ENCODE assay signal across 29 cellular contexts in genomic region chr7:50598455-50599343, GRCh38. TPM values are rescaled to one million over a fixed set of nuclear protein-coding genes. Genes with fewer than 3 reads are reported as not detected.
DNase-seq lines count a peak whose midpoint lies in the region; ATAC-seq, FAIRE-seq and TF ChIP-seq lines count a peak whose summit lies in the region.
"Had no signal": no experiment of that assay in that cellular context is flagged by ENCODE, and none has a peak within 500 bp of the region (broad histone marks: within the 10 kb centered on the region; RNA-seq: fewer than 3 reads in every experiment).

No MANE protein-coding gene starts in this region.

- WGBS in K562 (ENCODE audit: insufficient coverage, low coverage, missing lambda C conversion rate): 92% methylated on average over 15 of the region's 18 CpGs

- H3K79me2 ChIP-seq in K562 (ENCODE audit: control insufficient read depth, insufficient read depth, low read length): no peaks in the 10 kb centered on the region
- H3K79me2 ChIP-seq: parathyroid adenoma had no signal

- POLR2A ChIA-PET in K562 (lab: Yijun Ruan, JAX): interaction anchor here (0.7 to 1.2 kb wide), 3 partner anchors 9 to 17 kb away, joined by 3 read pairs; no protein-coding TSS in a partner anchor

- no peak overlapping the region for H3K9ac ChIP-seq in K562 (ENCODE audit: insufficient read depth in 1 of 2, low read depth in 2 of 2, low read length in 2 of 2)
- H3K9ac ChIP-seq: BLaER1, parathyroid adenoma had no signal

- BruUV-seq in K562 (replicated peaks; lab: Mats Ljungman, UMichigan): no TSS peak

- no peak for TF ChIP-seq CTCF in K562 (IDR thresholded peaks at IDR 0.05 in 2 of 3, conservative IDR thresholded peaks at IDR 0.05 in 1 of 3; ENCODE audit: insufficient read depth in 2 of 3, low read depth in 1 of 3, low read length in 3 of 3)
- TF ChIP-seq CTCF in neutrophil (IDR thresholded peaks at IDR 0.05): no peak
- no peak for TF ChIP-seq CTCF in breast epithelium (IDR thresholded peaks at IDR 0.05)

- H3K27ac ChIP-seq in K562 (ENCODE audit: extremely low read depth, low read depth, low read length) (no peak overlapping the region), neutrophil (peak overlapping the region; percentile 28), breast epithelium (no peak overlapping the region)
- H3K27ac ChIP-seq: BLaER1, heart left ventricle, parathyroid adenoma, right atrium auricular region, tibial artery had no signal

- CTCF ChIA-PET in K562 (lab: Yijun Ruan, JAX; ENCODE audit: low intra/inter-chr PET ratio): no interaction called here

- no peak for TF ChIP-seq EP300 in K562 (IDR thresholded peaks at IDR 0.05; ENCODE audit: low read length)

- H3K4me1 ChIP-seq in K562 (replicated peaks in 1 of 2; ENCODE audit: control insufficient read depth in 2 of 2, insufficient read depth in 2 of 2, low read length in 2 of 2): no peaks in the 10 kb centered on the region
- H3K4me1 ChIP-seq in neutrophil (ENCODE audit: control insufficient read depth in 1 of 2, insufficient read depth in 1 of 2, low read depth in 1 of 2, low read length in 1 of 2): peaks cover 3% of the 10 kb centered on the region in 2 experiments
- H3K4me1 ChIP-seq in breast epithelium: no peaks in the 10 kb centered on the region
- H3K4me1 ChIP-seq: BLaER1, Caco-2, heart left ventricle, parathyroid adenoma, right atrium auricular region, tibial artery had no signal

- H3K9me3 ChIP-seq in K562 (replicated peaks; ENCODE audit: control insufficient read depth, insufficient read depth, low read depth, low read length) (no peaks in the 10 kb centered on the region), neutrophil (no peaks in the 10 kb centered on the region), breast epithelium (no peaks in the 10 kb centered on the region)
- H3K9me3 ChIP-seq: BLaER1, Caco-2, heart left ventricle, right atrium auricular region, tibial artery had no signal

- in situ Hi-C loops in K562 (cut with MboI): no loop called here

- H3K27me3 ChIP-seq in K562 (ENCODE audit: control insufficient read depth in 2 of 2, insufficient read depth in 2 of 2, low read length in 2 of 2): no peaks in the 10 kb centered on the region
- H3K27me3 ChIP-seq in neutrophil: no peaks in the 10 kb centered on the region
- H3K27me3 ChIP-seq in breast epithelium: no peaks in the 10 kb centered on the region
- H3K27me3 ChIP-seq: BLaER1, heart left ventricle, right atrium auricular region, tibial artery had no signal

- no peak overlapping the region for H3K4me3 ChIP-seq in K562
- no peak overlapping the region for H3K4me3 ChIP-seq in neutrophil (ENCODE audit: low read depth in 1 of 2, low read length in 1 of 2)
- no peak overlapping the region for H3K4me3 ChIP-seq in breast epithelium
- H3K4me3 ChIP-seq: BLaER1, heart left ventricle, right atrium auricular region, tibial artery had no signal

- intact Hi-C loops in K562 (cut with micrococcal nuclease) (no loop called here), breast epithelium (cut with DNase I; ENCODE audit: low total_unique reads) (no loop called here)

- no peak for FAIRE-seq in K562 (lab: Jason Lieb, UNC)
- FAIRE-seq: H54, kidney had no signal

- H3K9me1 ChIP-seq in K562 (ENCODE audit: control insufficient read depth, insufficient read depth, low read length): no peaks in the 10 kb centered on the region

- H3K36me3 ChIP-seq in K562 (ENCODE audit: control insufficient read depth, insufficient read depth, low read length) (peaks cover 61% of the 10 kb centered on the region), neutrophil (peaks cover 56% of the 10 kb centered on the region), breast epithelium (no peaks in the 10 kb centered on the region)

- no peaks in the 10 kb centered on the region; the same call in 1 of the 2 replicates for H4K20me1 ChIP-seq in K562 (replicated peaks; ENCODE audit: control insufficient read depth, insufficient read depth, low read length)
- H4K20me1 ChIP-seq: BLaER1 had no signal

- peak; percentile 53 for DNase-seq in NCI-H82 (lab: John Stamatoyannopoulos, UW)
- no peak for DNase-seq in NCI-H82 treated with DMSO at 0.1 percent for 48 hours (lab: John Stamatoyannopoulos, UW; ENCODE audit: unreplicated experiment)
- DNase-seq in MV-4-11 (lab: John Stamatoyannopoulos, UW): peak; percentile 25
- no peak for DNase-seq in K562 (ENCODE audit: extremely low read depth in 1 of 4, low spot score in 3 of 4)
- DNase-seq in A172 (ENCODE audit: low spot score): no peak
- no peak for DNase-seq in breast epithelium (ENCODE audit: low spot score in 2 of 2)
- DNase-seq: activated CD4-positive, alpha-beta T cell treated with anti-CD3 and anti-CD28 coated beads, Interleukin-2, amount 10 ng/mL, durations not matched to agents 7 days and 5 days; activated T-cell treated with anti-CD3 and anti-CD28 coated beads, Interleukin-2, amount 50 U/mL, for 48 hours; Caco-2; DMS79 treated with DMSO at 0.1 percent for 48 hours; effector CD4-positive, alpha-beta T cell; erythroblast; GF-D8; heart left ventricle; kidney; naive thymus-derived CD4-positive, alpha-beta T cell; NCI-H2171 treated with DMSO at 0.1 percent for 48 hours; NCI-H526 treated with DMSO at 0.1 percent for 48 hours; stimulated activated CD4-positive, alpha-beta T cell treated with anti-CD3 and anti-CD28 coated beads, Interleukin-2, amount 100 ng/mL, for 24 hours; T-helper 9 cell; tibial artery had no signal

- no peak for TF ChIP-seq RAD21 in K562 (CRISPR knock-in tag; conservative IDR thresholded peaks at IDR 0.05 in 1 of 2, IDR thresholded peaks at IDR 0.05 in 1 of 2)

- TF ChIP-seq POLR2A in K562 (conservative IDR thresholded peaks at IDR 0.05): no peak
- TF ChIP-seq POLR2A in breast epithelium (IDR thresholded peaks at IDR 0.05): no peak

- ATAC-seq in K562: no peak
- ATAC-seq: naive thymus-derived CD4-positive, alpha-beta T cell; Right ventricle myocardium inferior had no signal

- no peak overlapping the region for H3K4me2 ChIP-seq in K562 (ENCODE audit: insufficient read depth, low read length)
- H3K4me2 ChIP-seq: BLaER1 had no signal

- H2AFZ ChIP-seq in K562 (ENCODE audit: low read depth, low read length): no peak overlapping the region
- H2AFZ ChIP-seq: parathyroid adenoma had no signal

TF ChIP-seq in K562, 482 proteins besides CTCF, POLR2A, EP300 and RAD21:
- peak; percentile 63 for TF ChIP-seq ZFP36 (IDR thresholded peaks at IDR 0.05; ENCODE audit: low read depth, low read length, partially characterized antibody)
- no peak for TF ChIP-seq MIER1 (IDR thresholded peaks at IDR 0.05; ENCODE audit: low read depth)
- TF ChIP-seq RBM25 (IDR thresholded peaks at IDR 0.05; ENCODE audit: low read depth, low read length, severe bottlenecking): peak; percentile 71

RNA-seq across cellular contexts. Expression of gene DDC, which starts 33.5 kb away (rescaled TPM):
- total RNA-seq in K562 (2011; cell fraction: chromatin; rRNA removed; ENCODE audit: low replicate concordance): not detected in 2 replicates
- total RNA-seq in K562 (2011; cell fraction: nucleolus; rRNA removed): not detected in 2 replicates
- not detected in 2 replicates for total RNA-seq in K562 (2011; cell fraction: nucleoplasm; rRNA removed)
- total RNA-seq in K562 (2014; rRNA removed): not detected in 2 replicates
- not detected in 2 replicates for total RNA-seq in K562 (2014; rRNA removed; fragmentation: Illumina TruSeq; extraction: Trizol)
- not detected in 2 replicates for total RNA-seq in K562 (2015; rRNA removed; fragmentation: Illumina TruSeq; extraction: Trizol)
- total RNA-seq in K562 (2021): not detected in 2 replicates
- not detected in 2 replicates for polyA plus RNA-seq in K562 (2011; rRNA removed)
- polyA plus RNA-seq in K562 (2011; cell fraction: cytosol; rRNA removed): not detected in 2 replicates
- not detected in 2 replicates for polyA plus RNA-seq in K562 (2011; cell fraction: nucleus; rRNA removed)
- not detected in 2 replicates for polyA plus RNA-seq in K562 (2012)
- polyA plus RNA-seq in K562 (2014; fragmentation: Illumina TruSeq; extraction: Trizol): not detected in 2 replicates
- not detected for polyA plus RNA-seq in K562 (2014; fragmentation: Nextera tagmentation; extraction: Ambion mirVana)
- polyA plus RNA-seq in K562 (2014; rRNA removed): 0.18 TPM in 1 of 2 replicates, not detected in the other
- polyA minus RNA-seq in K562 (2011; rRNA and poly(A)+ RNA removed): not detected in 2 replicates
- not detected in 2 replicates for polyA minus RNA-seq in K562 (2011; cell fraction: cytosol; rRNA and poly(A)+ RNA removed)
- polyA minus RNA-seq in K562 (2011; cell fraction: nucleus; rRNA and poly(A)+ RNA removed): not detected in 2 replicates
- total RNA-seq in A172 (2014; rRNA removed; shearing (Covaris generic)): not detected in 2 replicates
- under 1 TPM in 2 of 3 donors, not detected in 1; 0.29 to 0.33 TPM for total RNA-seq in breast epithelium
- total RNA-seq: activated CD4-positive, alpha-beta T cell treated with anti-CD3 and anti-CD28 coated beads, Interleukin-2, amount 10 ng/mL, durations not matched to agents 7 days and 5 days; heart left ventricle; mesothelial cell of epicardium; naive thymus-derived CD4-positive, alpha-beta T cell; right atrium auricular region; Right ventricle myocardium inferior had no signal
- polyA plus RNA-seq: IgD-negative memory B cell; naive thymus-derived CD4-positive, alpha-beta T cell had no signal

Comparison
In these comparisons a context has a peak if more than half of its experiments do, and no peak if none do; other contexts are left out.
1. DNase-seq: peak in NCI-H82 (single experiment) and MV-4-11 (single experiment); none in NCI-H82 treated with DMSO at 0.1 percent for 48 hours (single experiment), K562 (0 of 4), A172 (single experiment) and breast epithelium (0 of 2).